ENCODE assay signal across 27 cellular contexts in the genomic region with DNA sequence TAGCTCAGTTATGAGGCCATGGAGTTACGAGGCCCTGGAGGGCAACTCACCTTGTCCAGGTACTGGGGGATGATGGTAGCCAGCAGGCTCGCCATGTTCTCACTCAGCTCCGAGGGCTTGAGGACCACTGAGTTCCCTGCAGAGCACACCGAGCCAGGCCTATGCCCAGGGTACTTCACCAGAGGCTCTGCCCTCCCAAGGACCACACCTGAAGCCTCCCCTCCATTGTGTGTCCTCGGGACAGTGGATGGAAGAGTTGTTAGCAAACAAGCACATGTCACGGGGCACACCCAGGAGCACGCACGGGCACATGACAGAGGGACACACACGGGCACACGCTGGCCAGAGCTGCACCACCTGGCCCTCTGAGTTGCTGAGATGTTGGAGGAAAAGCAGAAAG. TPM values are rescaled to one million over a fixed set of nuclear protein-coding genes. Genes with fewer than 3 reads are reported as not detected.
DNase-seq lines count a peak whose midpoint lies in the region; ATAC-seq and TF ChIP-seq lines count a peak whose summit lies in the region.
"Had no signal": no experiment of that assay in that cellular context is flagged by ENCODE, and none has a peak within 500 bp of the region (broad histone marks: within the 10 kb centered on the region; RNA-seq: fewer than 3 reads in every experiment).

No MANE protein-coding gene starts in this region.

- peaks cover 2 to 7% of the 10 kb centered on the region in 2 donors for H3K4me1 ChIP-seq in neuronal stem cell (ENCODE audit: control insufficient read depth in 2 of 2, insufficient read depth in 1 of 2, low read depth in 1 of 2, low read length in 2 of 2)

- no peak for DNase-seq in natural killer cell
- DNase-seq in natural killer cell treated with Interleukin-12 subunit alpha and Interleukin-12 subunit beta and Interleukin-15 and Interleukin-18, amount 100 ng/mL, for 72 hours (ENCODE audit: low spot score): no peak
- DNase-seq in activated B cell treated with CpG ODN at 0.5 μM for 24 hours: no peak
- DNase-seq in neuronal stem cell (ENCODE audit: low spot score): no peak
- no peak for DNase-seq in MV-4-11 (lab: John Stamatoyannopoulos, UW)
- no peak for DNase-seq in stimulated activated CD4-positive, alpha-beta T cell treated with anti-CD3 and anti-CD28 coated beads, Interleukin-2, amount 100 ng/mL, for 24 hours
- DNase-seq: C1 segment of cervical spinal cord, DMS 273 treated with DMSO at 0.1 percent for 48 hours, DMS79, EL, GDM1, GOT3, HFFc6, IMR-90, KG1, MG63, NCI-H1694, NCI-H2029 treated with DMSO at 0.1 percent for 48 hours, NCI-H446 treated with DMSO at 0.1 percent for 48 hours, NCI-H526, RPMI8226, SHP77 treated with DMSO at 0.1 percent for 48 hours had no signal

- no peak overlapping the region for H3K23ac ChIP-seq in neuronal stem cell (ENCODE audit: low read depth, low read length, poor library complexity)

- peaks cover 1% of the 10 kb centered on the region for H3K79me1 ChIP-seq in neuronal stem cell (ENCODE audit: low read depth, low read length)

- H3K27me3 Mint-ChIP-seq in natural killer cell (ENCODE audit: low read depth in 2 of 2): no peaks in the 10 kb centered on the region
- no peaks in the 10 kb centered on the region for H3K27me3 Mint-ChIP-seq in natural killer cell treated with Interleukin-12 subunit alpha and Interleukin-12 subunit beta and Interleukin-15 and Interleukin-18, amount 100 ng/mL, for 72 hours
- H3K27me3 Mint-ChIP-seq in activated B cell treated with CpG ODN at 0.5 μM for 24 hours: peaks cover 2% of the 10 kb centered on the region

- H2BK15ac ChIP-seq in neuronal stem cell (ENCODE audit: low read length): no peak overlapping the region

- WGBS in neuronal stem cell (ENCODE audit: extremely low coverage in 2 of 2, insufficient read length in 2 of 2, insufficient replicate concordance in 1 of 2), 2 donors: no CpG with 5 or more reads among the region's 10 CpGs

- H3K27me3 ChIP-seq in neuronal stem cell (ENCODE audit: control insufficient read depth in 3 of 3, insufficient read depth in 3 of 3, low read depth in 1 of 3, low read length in 3 of 3): peaks cover 0 to 20% (median 0%) of the 10 kb centered on the region in 3 experiments
- H3K27me3 ChIP-seq: MG63 had no signal

- H3K4me3 Mint-ChIP-seq in natural killer cell (peak overlapping the region; percentile 45), activated B cell treated with CpG ODN at 0.5 μM for 24 hours (peak overlapping the region; percentile 21)
- H3K4me3 Mint-ChIP-seq in natural killer cell treated with Interleukin-12 subunit alpha and Interleukin-12 subunit beta and Interleukin-15 and Interleukin-18, amount 100 ng/mL, for 72 hours: no peak overlapping the region
- H3K4me3 Mint-ChIP-seq: HFFc6 had no signal

- no peak overlapping the region for H3K4me2 ChIP-seq in neuronal stem cell (ENCODE audit: insufficient read depth, low read length, poor library complexity, severe bottlenecking)

- H3K36me3 Mint-ChIP-seq in natural killer cell: no peaks in the 10 kb centered on the region
- no peaks in the 10 kb centered on the region for H3K36me3 Mint-ChIP-seq in natural killer cell treated with Interleukin-12 subunit alpha and Interleukin-12 subunit beta and Interleukin-15 and Interleukin-18, amount 100 ng/mL, for 72 hours
- no peaks in the 10 kb centered on the region for H3K36me3 Mint-ChIP-seq in activated B cell treated with CpG ODN at 0.5 μM for 24 hours (ENCODE audit: low read depth)
- H3K36me3 Mint-ChIP-seq: CD8-positive, alpha-beta memory T cell had no signal

- H2BK120ac ChIP-seq in neuronal stem cell (ENCODE audit: low read depth, low read length): no peak overlapping the region

- H2BK5ac ChIP-seq in neuronal stem cell (ENCODE audit: low read length): peak overlapping the region; percentile 32

- no peak overlapping the region for H3K9ac ChIP-seq in neuronal stem cell (ENCODE audit: low read depth, low read length, poor library complexity)

- POLR2A ChIA-PET in activated B cell treated with CpG ODN at 0.5 μM for 24 hours (lab: Charles Lee): interaction anchor here (1.0 kb wide), 1 partner anchor 20 kb away, joined by 3 read pairs; no protein-coding TSS in a partner anchor

- H3K4me1 Mint-ChIP-seq in natural killer cell: peaks cover 0 to 12% of the 10 kb centered on the region in 2 donors
- H3K4me1 Mint-ChIP-seq in natural killer cell treated with Interleukin-12 subunit alpha and Interleukin-12 subunit beta and Interleukin-15 and Interleukin-18, amount 100 ng/mL, for 72 hours (ENCODE audit: low read depth in 2 of 2): peaks cover 0 to 5% of the 10 kb centered on the region in 2 donors
- peaks cover 6% of the 10 kb centered on the region for H3K4me1 Mint-ChIP-seq in activated B cell treated with CpG ODN at 0.5 μM for 24 hours

- no peaks in the 10 kb centered on the region for H3K36me3 ChIP-seq in neuronal stem cell (replicated peaks in 1 of 2; ENCODE audit: control insufficient read depth in 2 of 2, insufficient read depth in 2 of 2, low read length in 2 of 2)
- H3K36me3 ChIP-seq: HAP-1, MG63 had no signal

- no peak overlapping the region for H4K91ac ChIP-seq in neuronal stem cell (ENCODE audit: low read depth, low read length, poor library complexity)

- no peak overlapping the region for H3K27ac ChIP-seq in neuronal stem cell (replicated peaks; ENCODE audit: low read length)
- H3K27ac ChIP-seq: SK-N-MC had no signal

- intact Hi-C loops in natural killer cell (cut with micrococcal nuclease) (no loop called here), activated B cell treated with CpG ODN at 0.5 μM for 24 hours (cut with micrococcal nuclease) (no loop called here)

- no peak overlapping the region for H3K4me3 ChIP-seq in neuronal stem cell (ENCODE audit: low read length in 2 of 2)
- H3K4me3 ChIP-seq: HAP-1, MG63, SK-N-MC had no signal

- no peak overlapping the region for H4K8ac ChIP-seq in neuronal stem cell (ENCODE audit: low read depth, low read length)

- peaks cover 0 to 2% of the 10 kb centered on the region in 2 donors for H3K9me3 ChIP-seq in neuronal stem cell (replicated peaks in 1 of 2; ENCODE audit: control insufficient read depth in 2 of 2, insufficient read depth in 1 of 2, low read depth in 1 of 2, low read length in 2 of 2)
- H3K9me3 ChIP-seq: HAP-1, MG63 had no signal

- CTCF ChIA-PET in activated B cell treated with CpG ODN at 0.5 μM for 24 hours (lab: Charles Lee): no interaction called here

- no peak overlapping the region for H2AK5ac ChIP-seq in neuronal stem cell (ENCODE audit: low read depth, low read length)

- TF ChIP-seq CTCF in natural killer cell (IDR thresholded peaks at IDR 0.05) (no peak), activated B cell treated with CpG ODN at 0.5 μM for 24 hours (IDR thresholded peaks at IDR 0.05) (no peak)

- ATAC-seq in natural killer cell: no peak
- no peak for ATAC-seq in natural killer cell treated with Interleukin-12 subunit alpha and Interleukin-12 subunit beta and Interleukin-15 and Interleukin-18, amount 100 ng/mL, for 72 hours
- ATAC-seq in activated B cell treated with CpG ODN at 0.5 μM for 24 hours (ENCODE audit: low read depth): no peak
- ATAC-seq in HG03378 (IDR thresholded peaks at IDR 0.05; ENCODE audit: unreplicated experiment): no peak

- H3K4ac ChIP-seq in neuronal stem cell (ENCODE audit: low read length): no peak overlapping the region

- H3K27ac Mint-ChIP-seq in natural killer cell (no peak overlapping the region), activated B cell treated with CpG ODN at 0.5 μM for 24 hours (no peak overlapping the region)
- H3K27ac Mint-ChIP-seq in natural killer cell treated with Interleukin-12 subunit alpha and Interleukin-12 subunit beta and Interleukin-15 and Interleukin-18, amount 100 ng/mL, for 72 hours: no peak overlapping the region
- H3K27ac Mint-ChIP-seq: CD8-positive, alpha-beta memory T cell; HFFc6 had no signal

- H3K18ac ChIP-seq in neuronal stem cell (ENCODE audit: low read length): no peak overlapping the region

- no peak overlapping the region for H2BK12ac ChIP-seq in neuronal stem cell (ENCODE audit: low read length)

- H3K9me3 Mint-ChIP-seq in natural killer cell (no peaks in the 10 kb centered on the region), activated B cell treated with CpG ODN at 0.5 μM for 24 hours (no peaks in the 10 kb centered on the region)
- no peaks in the 10 kb centered on the region for H3K9me3 Mint-ChIP-seq in natural killer cell treated with Interleukin-12 subunit alpha and Interleukin-12 subunit beta and Interleukin-15 and Interleukin-18, amount 100 ng/mL, for 72 hours
- H3K9me3 Mint-ChIP-seq: CD8-positive, alpha-beta memory T cell; HFFc6 had no signal

- H2AFZ ChIP-seq in neuronal stem cell (ENCODE audit: low read length): no peak overlapping the region

- H3K14ac ChIP-seq in neuronal stem cell (ENCODE audit: low read length): no peak overlapping the region

RNA-seq across cellular contexts. Expression of a gene that starts 5.6 kb away (rescaled TPM):
- total RNA-seq in natural killer cell (not detected), activated B cell treated with CpG ODN at 0.5 μM for 24 hours (not detected in 2 replicates)
- not detected for total RNA-seq in natural killer cell treated with Interleukin-12 subunit alpha and Interleukin-12 subunit beta and Interleukin-15 and Interleukin-18, amount 100 ng/mL, for 72 hours
- 0.17 TPM for polyA plus RNA-seq in neuronal stem cell (2013, experiment 1 of 2)
- polyA plus RNA-seq in neuronal stem cell (2013, experiment 2 of 2): 0.40 TPM
- total RNA-seq: A673; CD8-positive, alpha-beta memory T cell; IMR-90 had no signal
- polyA plus RNA-seq: IMR-90 had no signal

RNA-seq across cellular contexts. Expression of a gene that starts 26.1 kb away (rescaled TPM):
- total RNA-seq in natural killer cell (not detected), activated B cell treated with CpG ODN at 0.5 μM for 24 hours (not detected in 2 replicates)
- total RNA-seq in natural killer cell treated with Interleukin-12 subunit alpha and Interleukin-12 subunit beta and Interleukin-15 and Interleukin-18, amount 100 ng/mL, for 72 hours: not detected
- polyA plus RNA-seq in neuronal stem cell (2013, experiment 1 of 2): 0.14 TPM
- polyA plus RNA-seq in neuronal stem cell (2013, experiment 2 of 2): 0.12 TPM
- total RNA-seq: A673; CD8-positive, alpha-beta memory T cell; HFFc6; IMR-90 had no signal
- polyA plus RNA-seq: CD8-positive, alpha-beta memory T cell; IMR-90 had no signal
